9 cellular contexts compared by ENCODE assay signal in genomic region chrX:134782796-134783195, GRCh38. TPM values are rescaled to one million over a fixed set of nuclear protein-coding genes. Genes with fewer than 3 reads are reported as not detected.
DNase-seq lines count a peak whose midpoint lies in the region; ATAC-seq, FAIRE-seq and TF ChIP-seq lines count a peak whose summit lies in the region.
"Had no signal": no experiment of that assay in that cellular context is flagged by ENCODE, and none has a peak within 500 bp of the region (broad histone marks: within the 10 kb centered on the region; RNA-seq: fewer than 3 reads in every experiment).

No MANE protein-coding gene starts in this region.

- peak; percentile 79 for TF ChIP-seq CTCF in HFFc6 (IDR thresholded peaks at IDR 0.05)
- TF ChIP-seq CTCF in astrocyte of the spinal cord (IDR thresholded peaks at IDR 0.05; ENCODE audit: low read depth, low read length) = peak; percentile 54
- TF ChIP-seq CTCF in HepG2 (CRISPR knock-in tag; IDR thresholded peaks at IDR 0.05) = peak; percentile 32; the same call in 1 of the 2 replicates

- in situ Hi-C loops in astrocyte of the spinal cord (cut with HindIII; ENCODE audit: low sequenced_read_pairs) (no loop called here), HepG2 (cut with HindIII; ENCODE audit: extremely low pct_ligation_motif_present, low pct_unique_long_range_greater_than_20kb) (no loop called here)

- TF ChIP-seq POLR2A in HepG2 (IDR thresholded peaks at IDR 0.05; ENCODE audit: insufficient read depth in 1 of 2, low read depth in 2 of 2, low read length in 2 of 2) (no peak), H54 (IDR thresholded peaks at IDR 0.05; ENCODE audit: low read depth, low read length) (no peak)

- no peak for TF ChIP-seq RAD21 in HepG2 (CRISPR knock-in tag; IDR thresholded peaks at IDR 0.05)

- H3K4me1 Mint-ChIP-seq in HFFc6 (ENCODE audit: low read depth) = no peaks in the 10 kb centered on the region
- H3K4me1 Mint-ChIP-seq: naive B cell had no signal

- no peak overlapping the region for H3K27ac Mint-ChIP-seq in HFFc6
- H3K27ac Mint-ChIP-seq: naive B cell had no signal

- FAIRE-seq in HepG2 (lab: Jason Lieb, UNC) (peak; percentile 75), H54 (lab: Jason Lieb, UNC) (no peak)

- BruUV-seq in HepG2 (replicated peaks; lab: Mats Ljungman, UMichigan) = no TSS peak

- H3K27ac ChIP-seq in HepG2 (ENCODE audit: extremely low read length, insufficient read depth, low read length) = no peak overlapping the region

- DNase-seq in Ammon's horn (ENCODE audit: low spot score) = peak; percentile 14
- DNase-seq in HFFc6 = peak; percentile 39
- peak; percentile 52 for DNase-seq in astrocyte of the spinal cord (ENCODE audit: low read depth, low spot score)
- no peak for DNase-seq in HepG2 (ENCODE audit: low spot score)
- no peak for DNase-seq in UCSD-AML1 (lab: John Stamatoyannopoulos, UW; ENCODE audit: unreplicated experiment)
- no peak for DNase-seq in H54 (ENCODE audit: insufficient read length, low spot score)
- DNase-seq: naive B cell had no signal

- no peak overlapping the region for H3K4me3 Mint-ChIP-seq in HFFc6
- H3K4me3 Mint-ChIP-seq: naive B cell had no signal

- H3K79me2 ChIP-seq in HepG2 (ENCODE audit: insufficient read depth, low read length) = no peaks in the 10 kb centered on the region

- no peak overlapping the region for H3K9ac ChIP-seq in HepG2 (ENCODE audit: insufficient read depth, low read depth, low read length)

- no peaks in the 10 kb centered on the region for H3K4me1 ChIP-seq in HepG2 (ENCODE audit: insufficient read depth, low read length)

- H3K4me3 ChIP-seq in astrocyte of the spinal cord (ENCODE audit: low read depth, low read length) = no peak overlapping the region
- no peak overlapping the region for H3K4me3 ChIP-seq in HepG2 (replicated peaks in 1 of 3; ENCODE audit: insufficient read depth in 1 of 3, low read depth in 2 of 3, low read length in 3 of 3)

- no peaks in the 10 kb centered on the region for H3K9me3 ChIP-seq in HepG2 (ENCODE audit: low read length)

- H3K9me3 Mint-ChIP-seq in HFFc6 = no peaks in the 10 kb centered on the region
- H3K9me3 Mint-ChIP-seq: naive B cell had no signal

- intact Hi-C loops in HepG2 (cut with micrococcal nuclease; ENCODE audit: unreplicated experiment) = no loop called here

- H3K36me3 ChIP-seq in HepG2 (replicated peaks in 1 of 2; ENCODE audit: control insufficient read depth in 1 of 2, insufficient read depth in 2 of 2, low read length in 2 of 2) = peaks cover 0 to 8% of the 10 kb centered on the region in 2 experiments; a peak in 3 of 5 replicates

- H3K36me3 Mint-ChIP-seq in HFFc6 (ENCODE audit: low read depth) = no peaks in the 10 kb centered on the region

- no peaks in the 10 kb centered on the region for H3K27me3 ChIP-seq in HepG2 (ENCODE audit: control insufficient read depth in 1 of 2, insufficient read depth in 2 of 2, low read length in 2 of 2)

- H3K27me3 Mint-ChIP-seq in HFFc6 (ENCODE audit: insufficient read depth) = no peaks in the 10 kb centered on the region
- H3K27me3 Mint-ChIP-seq: naive B cell had no signal

- no peak for TF ChIP-seq EP300 in HepG2 (IDR thresholded peaks at IDR 0.05; ENCODE audit: low read depth in 2 of 2, low read length in 2 of 2)
- TF ChIP-seq EP300 in HepG2 (CRISPR knock-in tag; IDR thresholded peaks at IDR 0.05; ENCODE audit: borderline replicate concordance) = no peak

- no peaks in the 10 kb centered on the region for H4K20me1 ChIP-seq in HepG2 (ENCODE audit: insufficient read depth, low read length)

- no peak overlapping the region for H2AFZ ChIP-seq in HepG2 (ENCODE audit: low read length)

- POLR2A ChIA-PET in HepG2 (lab: Yijun Ruan, JAX) = no interaction called here

- CTCF ChIA-PET in HepG2 (lab: Yijun Ruan, JAX; ENCODE audit: low intra/inter-chr PET ratio, low total read pairs) = interaction anchor here (1.1 to 1.3 kb wide), 2 partner anchors 262 to 299 kb away, joined by 6 to 8 read pairs; no protein-coding TSS in a partner anchor

- WGBS in HepG2 (ENCODE audit: low lambda C conversion rate) = 84% methylated on average over 3 of the region's 3 CpGs

- no peak overlapping the region for H3K4me2 ChIP-seq in HepG2 (ENCODE audit: low read depth, low read length)

- ATAC-seq in HepG2 (no peak), GM21717 (IDR thresholded peaks at IDR 0.05; ENCODE audit: unreplicated experiment) (no peak), HG03159 (IDR thresholded peaks at IDR 0.05; ENCODE audit: unreplicated experiment) (no peak)

TF ChIP-seq in HepG2, 621 proteins besides CTCF, POLR2A, EP300 and RAD21 (continues in another document):
- TF ChIP-seq NKX3-1 (CRISPR knock-in tag; IDR thresholded peaks at IDR 0.05) (no peak), STAG1 (CRISPR knock-in tag; IDR thresholded peaks at IDR 0.05) (peak; percentile 35; the same call in 1 of the 2 replicates), RELA (CRISPR knock-in tag; IDR thresholded peaks at IDR 0.05) (no peak), ZHX2 (IDR thresholded peaks at IDR 0.05; ENCODE audit: low read depth) (no peak), ZHX2 (CRISPR knock-in tag; IDR thresholded peaks at IDR 0.05; ENCODE audit: borderline replicate concordance) (no peak)

RNA-seq across cellular contexts. Expression of gene PABIR2, which starts 14.2 kb away (rescaled TPM):
- total RNA-seq in HFFc6 (2021; fragmentation: NEBNext Ultra II Directional; extraction: Animal tissue kit (Norgen Biotek cat#: 25700)) = 10 to 100 TPM; 18.8 to 26.3 (median 24.8) TPM
- total RNA-seq in HepG2 (2016; rRNA removed; fragmentation: Illumina TruSeq; extraction: Trizol) = 3.3 and 5.9 TPM in 2 replicates
- 0.79 and 1.4 TPM in 2 replicates for total RNA-seq in HepG2 (2016; cell fraction: cytosol; rRNA removed; fragmentation: Illumina TruSeq; extraction: Trizol; ENCODE audit: low read depth)
- total RNA-seq in HepG2 (2016; cell fraction: insoluble cytoplasmic fraction; rRNA removed; fragmentation: Illumina TruSeq; extraction: Trizol) = 4.0 and 6.4 TPM in 2 replicates
- total RNA-seq in HepG2 (2016; cell fraction: membrane; rRNA removed; fragmentation: Illumina TruSeq; extraction: Trizol) = 4.1 and 4.3 TPM in 2 replicates
- total RNA-seq in HepG2 (2016; cell fraction: nucleus; rRNA removed; fragmentation: Illumina TruSeq; extraction: Trizol) = 9.1 and 10.9 TPM in 2 replicates
- 9.4 and 9.6 TPM in 2 replicates for polyA plus RNA-seq in HepG2 (2011; rRNA removed)
- polyA plus RNA-seq in HepG2 (2011; cell fraction: cytosol; rRNA removed) = 1.8 and 3.0 TPM in 2 replicates
- polyA plus RNA-seq in HepG2 (2011; cell fraction: nucleus; rRNA removed) = 20.6 and 20.9 TPM in 2 replicates
- polyA plus RNA-seq in HepG2 (2012) = 6.7 and 7.1 TPM in 2 replicates
- 1.2 and 2.2 TPM in 2 replicates for polyA plus RNA-seq in HepG2 (2016; cell fraction: cytosol; fragmentation: Illumina TruSeq; extraction: Trizol; ENCODE audit: low read depth)
- polyA plus RNA-seq in HepG2 (2016; cell fraction: insoluble cytoplasmic fraction; fragmentation: Illumina TruSeq; extraction: Trizol; ENCODE audit: low read depth) = 11.9 and 13.3 TPM in 2 replicates
- 6.0 and 7.3 TPM in 2 replicates for polyA plus RNA-seq in HepG2 (2016; cell fraction: membrane; fragmentation: Illumina TruSeq; extraction: Trizol; ENCODE audit: low read depth)
- polyA plus RNA-seq in HepG2 (2016; cell fraction: nucleus; fragmentation: Illumina TruSeq; extraction: Trizol; ENCODE audit: insufficient read depth, low read depth) = 30.7 and 31.2 TPM in 2 replicates
- 2.4 and 38.8 TPM in 2 replicates for polyA minus RNA-seq in HepG2 (2011; rRNA and poly(A)+ RNA removed; ENCODE audit: low replicate concordance)
- 3.3 and 3.6 TPM in 2 replicates for polyA minus RNA-seq in HepG2 (2011; cell fraction: cytosol; rRNA and poly(A)+ RNA removed)
- polyA minus RNA-seq in HepG2 (2011; cell fraction: nucleus; rRNA and poly(A)+ RNA removed) = 7.3 and 8.8 TPM in 2 replicates

Comparison
In these comparisons a context has a peak if more than half of its experiments do, and no peak if none do; other contexts are left out.
1. DNase-seq: peak in Ammon's horn (single experiment), HFFc6 (single experiment) and astrocyte of the spinal cord (single experiment); none in HepG2 (single experiment), UCSD-AML1 (single experiment) and H54 (single experiment).
2. Peak in every context shown above with its lines, with median percentiles within 50 percentile points of each other: CTCF ChIP-seq.